8 cellular contexts compared by ENCODE assay signal in genomic region chr7:33130184-33130583, GRCh38. TPM values are rescaled to one million over a fixed set of nuclear protein-coding genes. Genes with fewer than 3 reads are reported as not detected.
DNase-seq lines count a peak whose midpoint lies in the region; ATAC-seq and TF ChIP-seq lines count a peak whose summit lies in the region.

No MANE protein-coding gene starts in this region.

- no peak for ATAC-seq in GM18502 (IDR thresholded peaks at IDR 0.05; ENCODE audit: poor library complexity, unreplicated experiment)
- ATAC-seq in HG03520 (IDR thresholded peaks at IDR 0.05; ENCODE audit: unreplicated experiment), result no peak

- peaks cover 13% of the 10 kb centered on the region for H3K4me1 ChIP-seq in effector memory CD4-positive, alpha-beta T cell (ENCODE audit: control insufficient read depth, insufficient read depth, low read length, poor library complexity, severe bottlenecking)
- H3K4me1 ChIP-seq in osteoblast (ENCODE audit: insufficient read depth, low read length), result peaks cover 9% of the 10 kb centered on the region

- peak overlapping the region; percentile 94 for H3K4me3 ChIP-seq in effector memory CD4-positive, alpha-beta T cell (ENCODE audit: insufficient read depth, low read depth, low read length, poor library complexity, severe bottlenecking)
- H3K4me3 ChIP-seq in osteoblast (ENCODE audit: insufficient read depth, low read length), result peak overlapping the region; percentile 92

- H3K27ac ChIP-seq in effector memory CD4-positive, alpha-beta T cell (ENCODE audit: insufficient read depth, low read length, poor library complexity, severe bottlenecking), result peak overlapping the region; percentile 79
- peak overlapping the region; percentile 72 for H3K27ac ChIP-seq in osteoblast (ENCODE audit: low read depth, low read length)

- no peak for TF ChIP-seq CTCF in osteoblast (IDR thresholded peaks at IDR 0.05; ENCODE audit: extremely low read depth, low read depth, low read length)

- DNase-seq in D341Med (ENCODE audit: low spot score) (peak; percentile 68), NCI-H82 treated with DMSO at 0.1 percent for 48 hours (lab: John Stamatoyannopoulos, UW; ENCODE audit: unreplicated experiment) (peak; percentile 92), osteoblast (ENCODE audit: insufficient read length, low spot score, missing footprints) (peak; percentile 66), NCI-H1092 treated with DMSO at 0.1 percent for 48 hours (lab: John Stamatoyannopoulos, UW) (no peak)
- no peak for DNase-seq in effector memory CD4-positive, alpha-beta T cell
- DNase-seq in activated CD4-positive, alpha-beta T cell treated with anti-CD3 and anti-CD28 coated beads, Interleukin-2, amount 50 U/mL, for 48 hours, result no peak

- peak overlapping the region; percentile 96 for H3K4me2 ChIP-seq in osteoblast (ENCODE audit: insufficient read depth, low read length)

- no peaks in the 10 kb centered on the region for H3K27me3 ChIP-seq in effector memory CD4-positive, alpha-beta T cell (replicated peaks; ENCODE audit: control insufficient read depth, insufficient read depth, low read length, poor library complexity, severe bottlenecking)
- no peaks in the 10 kb centered on the region for H3K27me3 ChIP-seq in osteoblast (ENCODE audit: insufficient read depth, low read length)

- peak overlapping the region; percentile 96 for H2AFZ ChIP-seq in osteoblast (ENCODE audit: low read length)

- H3K79me2 ChIP-seq in osteoblast (ENCODE audit: insufficient read depth, low read length), result peaks cover 9% of the 10 kb centered on the region

- no peaks in the 10 kb centered on the region for H3K9me3 ChIP-seq in effector memory CD4-positive, alpha-beta T cell (ENCODE audit: control insufficient read depth, low read length)
- no peaks in the 10 kb centered on the region for H3K9me3 ChIP-seq in osteoblast (ENCODE audit: low read depth, low read length)

- H4K20me1 ChIP-seq in osteoblast (ENCODE audit: insufficient read depth, low read length), result no peaks in the 10 kb centered on the region

- no peaks in the 10 kb centered on the region for H3K36me3 ChIP-seq in effector memory CD4-positive, alpha-beta T cell (ENCODE audit: control insufficient read depth, insufficient read depth, low read length)
- no peaks in the 10 kb centered on the region for H3K36me3 ChIP-seq in osteoblast (ENCODE audit: insufficient read depth, low read length)

RNA-seq across cellular contexts. Expression of gene BBS9, which starts 0.8 kb away (rescaled TPM):
- 33.3 and 39.8 TPM in 2 replicates for total RNA-seq in osteoblast

RNA-seq across cellular contexts. Expression of gene RP9, which starts 21.0 kb away (rescaled TPM):
- 6.5 and 10.3 TPM in 2 replicates for total RNA-seq in osteoblast

Comparison
In these comparisons a context has a peak if more than half of its experiments do, and no peak if none do; other contexts are left out.
1. DNase-seq: peak in D341Med (single experiment), NCI-H82 treated with DMSO at 0.1 percent for 48 hours (single experiment) and osteoblast (single experiment); none in effector memory CD4-positive, alpha-beta T cell (0 of 3), NCI-H1092 treated with DMSO at 0.1 percent for 48 hours (single experiment) and activated CD4-positive, alpha-beta T cell treated with anti-CD3 and anti-CD28 coated beads, Interleukin-2, amount 50 U/mL, for 48 hours (0 of 2).